In the genomic region with DNA sequence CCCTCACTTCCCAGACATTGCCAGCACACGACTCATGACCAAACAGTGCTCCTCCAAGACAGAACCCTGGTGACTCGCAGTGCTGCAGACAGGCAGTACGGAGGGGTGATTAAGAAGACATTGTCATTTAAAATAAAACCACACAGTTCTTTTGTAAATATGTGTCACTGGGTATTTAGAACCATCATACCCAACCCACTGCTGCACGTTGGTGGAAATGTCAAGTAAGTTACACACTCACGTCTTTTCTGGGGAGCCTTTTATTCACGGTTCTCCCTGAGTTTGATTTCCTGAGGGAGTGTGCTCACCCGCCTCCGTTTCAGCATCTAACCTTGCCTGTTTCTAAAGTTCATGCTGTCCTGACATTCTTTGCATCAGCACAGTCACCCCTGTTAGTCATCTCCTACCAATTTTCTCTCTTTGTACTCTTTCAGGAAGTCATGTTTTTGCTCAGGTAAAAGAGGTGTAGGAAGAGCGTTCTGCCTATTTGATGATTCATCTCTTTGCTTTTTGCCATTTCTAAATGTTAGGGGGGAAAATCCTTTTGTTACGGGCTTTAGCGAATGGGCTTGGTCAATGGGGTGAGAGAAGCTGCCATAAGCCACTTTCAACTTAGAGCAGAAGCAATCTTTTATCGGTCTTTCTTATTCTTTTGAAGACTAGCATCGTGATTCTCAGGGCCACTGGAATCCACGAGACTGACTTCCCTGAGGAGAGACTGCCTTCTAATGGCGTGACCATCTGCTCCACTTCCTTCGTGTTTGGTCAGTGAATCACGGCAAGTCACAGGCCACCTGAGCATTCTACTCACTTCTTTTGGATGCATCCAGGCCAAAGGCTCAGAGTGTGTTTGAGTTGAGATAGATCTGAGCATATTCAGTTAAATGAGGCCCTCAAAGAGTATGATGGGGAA, we compare ENCODE assay signal across 8 cellular contexts.
A peak's percentile ranks its signal among the peaks of the same experiment; 100 is the strongest.
DNase-seq lines count a peak whose midpoint lies in the region; ATAC-seq and TF ChIP-seq lines count a peak whose summit lies in the region.

No MANE protein-coding gene starts in this region.

- H3K9me3 Mint-ChIP-seq in activated CD4-positive, alpha-beta memory T cell treated with anti-CD3 and anti-CD28 coated beads, Interleukin-2, amount 10 ng/mL, durations not matched to agents 7 days and 5 days = peaks cover 13% of the 10 kb centered on the region

- H3K4me3 ChIP-seq in fibroblast of mammary gland (ENCODE audit: control insufficient read depth, low read depth, low read length) = no peak overlapping the region

- CTCF ChIA-PET in activated CD4-positive, alpha-beta memory T cell treated with anti-CD3 and anti-CD28 coated beads, Interleukin-2, amount 10 ng/mL, durations not matched to agents 7 days and 5 days (lab: Charles Lee) = no interaction called here

- peak overlapping the region; percentile 3 for H3K4me3 Mint-ChIP-seq in activated CD4-positive, alpha-beta memory T cell treated with anti-CD3 and anti-CD28 coated beads, Interleukin-2, amount 10 ng/mL, durations not matched to agents 7 days and 5 days

- TF ChIP-seq CTCF in fibroblast of mammary gland (conservative IDR thresholded peaks at IDR 0.05; ENCODE audit: control insufficient read depth, insufficient read depth, low read depth, low read length) = no peak

- no peaks in the 10 kb centered on the region for H3K27me3 Mint-ChIP-seq in activated CD4-positive, alpha-beta memory T cell treated with anti-CD3 and anti-CD28 coated beads, Interleukin-2, amount 10 ng/mL, durations not matched to agents 7 days and 5 days

- peak overlapping the region; percentile 88 for H3K27ac Mint-ChIP-seq in activated CD4-positive, alpha-beta memory T cell treated with anti-CD3 and anti-CD28 coated beads, Interleukin-2, amount 10 ng/mL, durations not matched to agents 7 days and 5 days

- DNase-seq in HK-2 (ENCODE audit: unreplicated experiment) (peak; percentile 61), fibroblast of mammary gland (ENCODE audit: low read depth) (peak; percentile 92), SKM-1 treated with dmso at 0.1 percent for 144 hours (lab: John Stamatoyannopoulos, UW; ENCODE audit: unreplicated experiment) (no peak)
- DNase-seq in activated CD4-positive, alpha-beta memory T cell treated with anti-CD3 and anti-CD28 coated beads, Interleukin-2, amount 10 ng/mL, durations not matched to agents 7 days and 5 days = peak; percentile 44
- peak; percentile 55 to 67 for DNase-seq in stimulated activated CD8-positive, alpha-beta memory T cell treated with anti-CD3 and anti-CD28 coated beads, Interleukin-7, amount 100 ng/mL, for 4 hours (ENCODE audit: low read depth in 2 of 2)

- POLR2A ChIA-PET in activated CD4-positive, alpha-beta memory T cell treated with anti-CD3 and anti-CD28 coated beads, Interleukin-2, amount 10 ng/mL, durations not matched to agents 7 days and 5 days (lab: Charles Lee) = interaction anchor here (1.4 to 2.1 kb wide), 3 partner anchors 10 to 16 kb away, joined by 5 to 8 read pairs (median 5); no protein-coding TSS in a partner anchor

- peaks cover 15% of the 10 kb centered on the region for H3K36me3 Mint-ChIP-seq in activated CD4-positive, alpha-beta memory T cell treated with anti-CD3 and anti-CD28 coated beads, Interleukin-2, amount 10 ng/mL, durations not matched to agents 7 days and 5 days (ENCODE audit: low read depth)

- peaks cover 91% of the 10 kb centered on the region for H3K4me1 Mint-ChIP-seq in activated CD4-positive, alpha-beta memory T cell treated with anti-CD3 and anti-CD28 coated beads, Interleukin-2, amount 10 ng/mL, durations not matched to agents 7 days and 5 days

- ATAC-seq in GM21390 (IDR thresholded peaks at IDR 0.05; ENCODE audit: unreplicated experiment) (no peak), GM19455 (IDR thresholded peaks at IDR 0.05; ENCODE audit: unreplicated experiment) (no peak), GM18873 (IDR thresholded peaks at IDR 0.05; ENCODE audit: low FRiP score, unreplicated experiment) (no peak)
